11 cellular contexts compared by ENCODE assay signal in the genomic region with DNA sequence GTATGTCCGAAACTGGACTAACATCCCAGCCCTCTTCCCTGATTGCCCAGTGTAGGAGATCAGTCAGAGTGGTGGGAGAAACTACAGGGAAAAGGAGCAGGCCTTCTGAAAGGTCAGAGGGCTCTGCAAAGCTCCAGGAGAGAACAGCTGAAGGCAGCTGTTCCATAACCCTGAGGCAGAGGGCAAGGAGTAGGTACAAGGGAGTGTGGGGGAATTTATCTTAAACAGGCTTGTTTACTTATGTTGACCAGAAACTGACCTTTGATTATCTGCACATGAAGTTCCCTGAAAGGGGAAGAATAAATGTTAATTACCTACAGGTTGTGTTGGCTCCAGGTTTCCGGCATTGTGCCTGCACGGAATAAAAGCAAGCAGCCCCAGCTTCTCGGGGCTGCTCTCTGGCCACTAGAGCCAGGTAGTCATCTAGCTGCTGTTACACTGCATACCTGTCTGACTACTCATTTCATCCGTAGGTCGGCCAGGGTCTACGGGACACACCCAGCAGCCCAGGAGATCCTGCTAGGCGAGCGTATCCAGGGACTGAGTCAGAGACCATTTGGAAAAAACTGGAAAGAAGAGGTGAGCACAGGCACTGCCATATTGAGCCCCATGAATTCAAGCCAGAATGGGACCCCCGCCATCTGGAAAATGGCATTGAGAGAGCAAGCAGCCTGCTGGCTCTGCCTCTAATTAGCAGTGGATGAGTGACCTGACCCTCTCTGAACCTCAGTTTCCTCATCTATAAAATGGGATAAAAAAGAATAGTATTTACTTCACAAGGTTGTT. TPM values are rescaled to one million over a fixed set of nuclear protein-coding genes. Genes with fewer than 3 reads are reported as not detected.
DNase-seq lines count a peak whose midpoint lies in the region; ATAC-seq, FAIRE-seq and TF ChIP-seq lines count a peak whose summit lies in the region.
"Had no signal": no experiment of that assay in that cellular context is flagged by ENCODE, and none has a peak within 500 bp of the region (broad histone marks: within the 10 kb centered on the region; RNA-seq: fewer than 3 reads in every experiment).

No MANE protein-coding gene starts in this region.

- peak overlapping the region; percentile 53 for H3K4me2 ChIP-seq in HepG2 (ENCODE audit: low read depth, low read length)

- no peaks in the 10 kb centered on the region for H3K79me2 ChIP-seq in HepG2 (ENCODE audit: insufficient read depth, low read length)

- H3K27ac Mint-ChIP-seq in natural killer cell treated with Interleukin-12 subunit alpha and Interleukin-12 subunit beta and Interleukin-15 and Interleukin-18, amount 100 ng/mL, for 72 hours = no peak overlapping the region
- H3K27ac Mint-ChIP-seq: activated CD4-positive, alpha-beta memory T cell treated with anti-CD3 and anti-CD28 coated beads for 36 hours had no signal

- H3K4me1 ChIP-seq in HepG2 (ENCODE audit: insufficient read depth, low read length) = peaks cover 50% of the 10 kb centered on the region
- peaks cover 7 to 24% (median 19%) of the 10 kb centered on the region in 4 donors for H3K4me1 ChIP-seq in upper lobe of left lung

- TF ChIP-seq EP300 in HepG2 (IDR thresholded peaks at IDR 0.05; ENCODE audit: low read depth in 2 of 2, low read length in 2 of 2) = no peak
- TF ChIP-seq EP300 in HepG2 (CRISPR knock-in tag; IDR thresholded peaks at IDR 0.05; ENCODE audit: borderline replicate concordance) = no peak
- TF ChIP-seq EP300 in upper lobe of left lung (IDR thresholded peaks at IDR 0.05) = no peak

- WGBS in HepG2 (ENCODE audit: low lambda C conversion rate) = 41% methylated on average over 9 of the region's 10 CpGs
- WGBS in upper lobe of left lung, 2 donors = 59 to 68% methylated on average over 5 to 10 of the region's 10 CpGs

- H3K36me3 ChIP-seq in brain microvascular endothelial cell (replicated peaks) (no peaks in the 10 kb centered on the region), HepG2 (replicated peaks in 1 of 2; ENCODE audit: control insufficient read depth in 1 of 2, insufficient read depth in 2 of 2, low read length in 2 of 2) (no peaks in the 10 kb centered on the region; a peak in 1 of 5 replicates), upper lobe of left lung (no peaks in the 10 kb centered on the region)

- TF ChIP-seq CTCF in brain microvascular endothelial cell (IDR thresholded peaks at IDR 0.05; ENCODE audit: low read depth, low read length, missing control alignments) (no peak), HepG2 (CRISPR knock-in tag; IDR thresholded peaks at IDR 0.05) (no peak), upper lobe of left lung (IDR thresholded peaks at IDR 0.05) (no peak)

- H3K4me1 Mint-ChIP-seq in natural killer cell treated with Interleukin-12 subunit alpha and Interleukin-12 subunit beta and Interleukin-15 and Interleukin-18, amount 100 ng/mL, for 72 hours (ENCODE audit: low read depth in 2 of 2) = peaks cover 4% of the 10 kb centered on the region in 2 donors

- DNase-seq in DMS53 (lab: John Stamatoyannopoulos, UW) (peak; percentile 33), DMS53 treated with DMSO at 0.1 percent for 48 hours (lab: John Stamatoyannopoulos, UW; ENCODE audit: unreplicated experiment) (no peak), brain microvascular endothelial cell (peak; percentile 22), HepG2 (ENCODE audit: low spot score) (peak; percentile 50), upper lobe of left lung (peak in 1 of 2 donors; percentile 78), RPMI8226 (no peak), DMS114 treated with DMSO at 0.1 percent for 48 hours (lab: John Stamatoyannopoulos, UW; ENCODE audit: unreplicated experiment) (no peak)
- no peak for DNase-seq in natural killer cell treated with Interleukin-12 subunit alpha and Interleukin-12 subunit beta and Interleukin-15 and Interleukin-18, amount 100 ng/mL, for 72 hours (ENCODE audit: low spot score)
- DNase-seq: activated CD4-positive, alpha-beta memory T cell treated with anti-CD3 and anti-CD28 coated beads for 36 hours had no signal

- no peak overlapping the region for H2AFZ ChIP-seq in HepG2 (ENCODE audit: low read length)

- H3K27ac ChIP-seq in brain microvascular endothelial cell = no peak overlapping the region
- no peak overlapping the region for H3K27ac ChIP-seq in HepG2 (ENCODE audit: extremely low read length, insufficient read depth, low read length)
- peak overlapping the region; percentile 23 to 56 (median 34) for H3K27ac ChIP-seq in upper lobe of left lung
- H3K27ac ChIP-seq: 22Rv1 had no signal

- H3K27me3 ChIP-seq in brain microvascular endothelial cell (replicated peaks) (no peaks in the 10 kb centered on the region), HepG2 (ENCODE audit: control insufficient read depth in 1 of 2, insufficient read depth in 2 of 2, low read length in 2 of 2) (no peaks in the 10 kb centered on the region), upper lobe of left lung (no peaks in the 10 kb centered on the region)

- no peak overlapping the region for H3K9ac ChIP-seq in HepG2 (ENCODE audit: insufficient read depth, low read depth, low read length)

- TF ChIP-seq POLR2A in HepG2 (IDR thresholded peaks at IDR 0.05; ENCODE audit: insufficient read depth in 1 of 2, low read depth in 2 of 2, low read length in 2 of 2) (no peak), upper lobe of left lung (IDR thresholded peaks at IDR 0.05) (no peak)

- no peaks in the 10 kb centered on the region for H3K9me3 Mint-ChIP-seq in natural killer cell treated with Interleukin-12 subunit alpha and Interleukin-12 subunit beta and Interleukin-15 and Interleukin-18, amount 100 ng/mL, for 72 hours
- H3K9me3 Mint-ChIP-seq: activated CD4-positive, alpha-beta memory T cell treated with anti-CD3 and anti-CD28 coated beads for 36 hours had no signal

- no peaks in the 10 kb centered on the region for H3K9me3 ChIP-seq in HepG2 (ENCODE audit: low read length)
- no peaks in the 10 kb centered on the region for H3K9me3 ChIP-seq in upper lobe of left lung

- intact Hi-C loops in HepG2 (cut with micrococcal nuclease; ENCODE audit: unreplicated experiment) = loop anchor here (2.0 to 5.0 kb wide), 2 partner anchors 16 to 68 kb away; a partner anchor contains a TSS

- ATAC-seq in HepG2 (peak; percentile 47), upper lobe of left lung (ENCODE audit: low FRiP score in 2 of 2) (peak in 1 of 2 donors; percentile 68)
- ATAC-seq in natural killer cell treated with Interleukin-12 subunit alpha and Interleukin-12 subunit beta and Interleukin-15 and Interleukin-18, amount 100 ng/mL, for 72 hours = no peak

- no peaks in the 10 kb centered on the region for H4K20me1 ChIP-seq in HepG2 (ENCODE audit: insufficient read depth, low read length)

- no peaks in the 10 kb centered on the region for H3K27me3 Mint-ChIP-seq in natural killer cell treated with Interleukin-12 subunit alpha and Interleukin-12 subunit beta and Interleukin-15 and Interleukin-18, amount 100 ng/mL, for 72 hours
- H3K27me3 Mint-ChIP-seq: activated CD4-positive, alpha-beta memory T cell treated with anti-CD3 and anti-CD28 coated beads for 36 hours had no signal

- H3K36me3 Mint-ChIP-seq in natural killer cell treated with Interleukin-12 subunit alpha and Interleukin-12 subunit beta and Interleukin-15 and Interleukin-18, amount 100 ng/mL, for 72 hours = no peaks in the 10 kb centered on the region

- H3K4me3 ChIP-seq in brain microvascular endothelial cell (ENCODE audit: low read depth, low read length) = no peak overlapping the region
- H3K4me3 ChIP-seq in HepG2 (replicated peaks in 1 of 3; ENCODE audit: insufficient read depth in 1 of 3, low read depth in 2 of 3, low read length in 3 of 3) = no peak overlapping the region
- H3K4me3 ChIP-seq in upper lobe of left lung = no peak overlapping the region

- no peak for FAIRE-seq in HepG2 (lab: Jason Lieb, UNC)
- FAIRE-seq: islet of Langerhans had no signal

- no peak overlapping the region for H3K4me3 Mint-ChIP-seq in natural killer cell treated with Interleukin-12 subunit alpha and Interleukin-12 subunit beta and Interleukin-15 and Interleukin-18, amount 100 ng/mL, for 72 hours
- H3K4me3 Mint-ChIP-seq: activated CD4-positive, alpha-beta memory T cell treated with anti-CD3 and anti-CD28 coated beads for 36 hours had no signal

- CTCF ChIA-PET in HepG2 (lab: Yijun Ruan, JAX; ENCODE audit: low intra/inter-chr PET ratio, low total read pairs) = interaction anchor here (1.0 kb wide), 1 partner anchor 53 kb away, joined by 4 read pairs; no protein-coding TSS in a partner anchor

- in situ Hi-C loops in brain microvascular endothelial cell (cut with HindIII; ENCODE audit: low pct_ligation_motif_present, low sequenced_read_pairs) = loop anchor here (10.0 kb wide), 1 partner anchor 104 kb away; a partner anchor contains a TSS
- in situ Hi-C loops in HepG2 (cut with HindIII; ENCODE audit: extremely low pct_ligation_motif_present, low pct_unique_long_range_greater_than_20kb) = loop anchor here (10.0 kb wide), 1 partner anchor 274 kb away; a partner anchor contains a TSS

- no peak for TF ChIP-seq RAD21 in HepG2 (CRISPR knock-in tag; IDR thresholded peaks at IDR 0.05)

- no TSS peak for BruUV-seq in HepG2 (replicated peaks; lab: Mats Ljungman, UMichigan)

- POLR2A ChIA-PET in HepG2 (lab: Yijun Ruan, JAX) = interaction anchor here (0.9 to 1.1 kb wide), 2 partner anchors 15 to 107 kb away, joined by 3 to 6 read pairs; a partner anchor contains a TSS

RNA-seq across cellular contexts. Expression of a gene that starts 14.9 kb away (rescaled TPM):
- total RNA-seq in HepG2 (2016; rRNA removed; fragmentation: Illumina TruSeq; extraction: Trizol) = 6.0 and 13.2 TPM in 2 replicates
- total RNA-seq in HepG2 (2016; cell fraction: cytosol; rRNA removed; fragmentation: Illumina TruSeq; extraction: Trizol; ENCODE audit: low read depth) = 4.1 and 4.7 TPM in 2 replicates
- 6.2 and 13.0 TPM in 2 replicates for total RNA-seq in HepG2 (2016; cell fraction: insoluble cytoplasmic fraction; rRNA removed; fragmentation: Illumina TruSeq; extraction: Trizol)
- total RNA-seq in HepG2 (2016; cell fraction: membrane; rRNA removed; fragmentation: Illumina TruSeq; extraction: Trizol) = 10.2 and 10.4 TPM in 2 replicates
- total RNA-seq in HepG2 (2016; cell fraction: nucleus; rRNA removed; fragmentation: Illumina TruSeq; extraction: Trizol) = 8.2 and 9.4 TPM in 2 replicates
- polyA plus RNA-seq in HepG2 (2011; rRNA removed) = 16.6 and 20.2 TPM in 2 replicates
- polyA plus RNA-seq in HepG2 (2011; cell fraction: cytosol; rRNA removed) = 19.1 and 22.5 TPM in 2 replicates
- polyA plus RNA-seq in HepG2 (2011; cell fraction: nucleus; rRNA removed) = 17.0 and 18.5 TPM in 2 replicates
- polyA plus RNA-seq in HepG2 (2012) = 13.9 and 14.2 TPM in 2 replicates
- 2.4 TPM in 2 replicates for polyA plus RNA-seq in HepG2 (2016; cell fraction: cytosol; fragmentation: Illumina TruSeq; extraction: Trizol; ENCODE audit: low read depth)
- 4.5 and 5.3 TPM in 2 replicates for polyA plus RNA-seq in HepG2 (2016; cell fraction: insoluble cytoplasmic fraction; fragmentation: Illumina TruSeq; extraction: Trizol; ENCODE audit: low read depth)
- polyA plus RNA-seq in HepG2 (2016; cell fraction: membrane; fragmentation: Illumina TruSeq; extraction: Trizol; ENCODE audit: low read depth) = 5.2 and 5.6 TPM in 2 replicates
- polyA plus RNA-seq in HepG2 (2016; cell fraction: nucleus; fragmentation: Illumina TruSeq; extraction: Trizol; ENCODE audit: insufficient read depth, low read depth) = 19.6 and 20.2 TPM in 2 replicates
- polyA minus RNA-seq in HepG2 (2011; rRNA and poly(A)+ RNA removed; ENCODE audit: low replicate concordance) = 21.8 and 127 TPM in 2 replicates
- 28.0 and 29.7 TPM in 2 replicates for polyA minus RNA-seq in HepG2 (2011; cell fraction: cytosol; rRNA and poly(A)+ RNA removed)
- 6.8 and 10.7 TPM in 2 replicates for polyA minus RNA-seq in HepG2 (2011; cell fraction: nucleus; rRNA and poly(A)+ RNA removed)
- 1 to 10 TPM; 1.9 to 9.6 (median 7.0) TPM for total RNA-seq in upper lobe of left lung
- 1 to 10 TPM; 5.2 to 6.3 TPM for total RNA-seq in natural killer cell treated with Interleukin-12 subunit alpha and Interleukin-12 subunit beta and Interleukin-15 and Interleukin-18, amount 100 ng/mL, for 72 hours

RNA-seq across cellular contexts. Expression of a gene that starts 15.8 kb away (rescaled TPM):
- 409 and 618 TPM in 2 replicates for total RNA-seq in HepG2 (2016; rRNA removed; fragmentation: Illumina TruSeq; extraction: Trizol)
- total RNA-seq in HepG2 (2016; cell fraction: cytosol; rRNA removed; fragmentation: Illumina TruSeq; extraction: Trizol; ENCODE audit: low read depth) = 56.4 and 56.9 TPM in 2 replicates
- total RNA-seq in HepG2 (2016; cell fraction: insoluble cytoplasmic fraction; rRNA removed; fragmentation: Illumina TruSeq; extraction: Trizol) = 416 and 627 TPM in 2 replicates
- 77.5 and 91.5 TPM in 2 replicates for total RNA-seq in HepG2 (2016; cell fraction: membrane; rRNA removed; fragmentation: Illumina TruSeq; extraction: Trizol)
- 147 and 152 TPM in 2 replicates for total RNA-seq in HepG2 (2016; cell fraction: nucleus; rRNA removed; fragmentation: Illumina TruSeq; extraction: Trizol)
- polyA plus RNA-seq in HepG2 (2011; rRNA removed) = 27.3 and 45.9 TPM in 2 replicates
- 14.4 and 19.7 TPM in 2 replicates for polyA plus RNA-seq in HepG2 (2011; cell fraction: cytosol; rRNA removed)
- 19.5 and 20.7 TPM in 2 replicates for polyA plus RNA-seq in HepG2 (2011; cell fraction: nucleus; rRNA removed)
- 58.4 and 155 TPM in 2 replicates for polyA plus RNA-seq in HepG2 (2012)
- polyA plus RNA-seq in HepG2 (2016; cell fraction: cytosol; fragmentation: Illumina TruSeq; extraction: Trizol; ENCODE audit: low read depth) = 80.3 and 82.5 TPM in 2 replicates
- 774 and 823 TPM in 2 replicates for polyA plus RNA-seq in HepG2 (2016; cell fraction: insoluble cytoplasmic fraction; fragmentation: Illumina TruSeq; extraction: Trizol; ENCODE audit: low read depth)
- polyA plus RNA-seq in HepG2 (2016; cell fraction: membrane; fragmentation: Illumina TruSeq; extraction: Trizol; ENCODE audit: low read depth) = 86.8 and 89.3 TPM in 2 replicates
- 316 and 323 TPM in 2 replicates for polyA plus RNA-seq in HepG2 (2016; cell fraction: nucleus; fragmentation: Illumina TruSeq; extraction: Trizol; ENCODE audit: insufficient read depth, low read depth)
- 11.3 and 32.5 TPM in 2 replicates for polyA minus RNA-seq in HepG2 (2011; rRNA and poly(A)+ RNA removed; ENCODE audit: low replicate concordance)
- 18.3 and 20.7 TPM in 2 replicates for polyA minus RNA-seq in HepG2 (2011; cell fraction: cytosol; rRNA and poly(A)+ RNA removed)
- 22.0 and 32.7 TPM in 2 replicates for polyA minus RNA-seq in HepG2 (2011; cell fraction: nucleus; rRNA and poly(A)+ RNA removed)
- total RNA-seq in upper lobe of left lung = 100 to 1,000 TPM in 1 of 6 donors, 10 to 100 TPM in 5; 38.3 to 103 (median 52.2) TPM
- 100 to 1,000 TPM; 142 to 259 TPM for total RNA-seq in natural killer cell treated with Interleukin-12 subunit alpha and Interleukin-12 subunit beta and Interleukin-15 and Interleukin-18, amount 100 ng/mL, for 72 hours

RNA-seq across cellular contexts. Expression of a gene that starts 31.2 kb away (rescaled TPM):
- total RNA-seq in HepG2 (2016; rRNA removed; fragmentation: Illumina TruSeq; extraction: Trizol) (12.3 and 12.8 TPM in 2 replicates), upper lobe of left lung (1 to 10 TPM in 1 of 6 donors, under 1 TPM in 2, not detected in 3; 0.43 to 1.1 (median 0.74) TPM)
- total RNA-seq in HepG2 (2016; cell fraction: cytosol; rRNA removed; fragmentation: Illumina TruSeq; extraction: Trizol; ENCODE audit: low read depth) = 5.7 TPM in 2 replicates
- total RNA-seq in HepG2 (2016; cell fraction: insoluble cytoplasmic fraction; rRNA removed; fragmentation: Illumina TruSeq; extraction: Trizol) = 12.6 and 14.1 TPM in 2 replicates
- 10.9 and 11.6 TPM in 2 replicates for total RNA-seq in HepG2 (2016; cell fraction: membrane; rRNA removed; fragmentation: Illumina TruSeq; extraction: Trizol)
- total RNA-seq in HepG2 (2016; cell fraction: nucleus; rRNA removed; fragmentation: Illumina TruSeq; extraction: Trizol) = 10.2 and 12.0 TPM in 2 replicates
- 2.4 and 3.8 TPM in 2 replicates for polyA plus RNA-seq in HepG2 (2011; rRNA removed)
- 2.0 and 2.5 TPM in 2 replicates for polyA plus RNA-seq in HepG2 (2011; cell fraction: cytosol; rRNA removed)
- polyA plus RNA-seq in HepG2 (2011; cell fraction: nucleus; rRNA removed) = 2.3 TPM in 2 replicates
- polyA plus RNA-seq in HepG2 (2012) = 1.4 and 2.3 TPM in 2 replicates
- polyA plus RNA-seq in HepG2 (2016; cell fraction: cytosol; fragmentation: Illumina TruSeq; extraction: Trizol; ENCODE audit: low read depth) = 2.5 and 3.0 TPM in 2 replicates
- polyA plus RNA-seq in HepG2 (2016; cell fraction: insoluble cytoplasmic fraction; fragmentation: Illumina TruSeq; extraction: Trizol; ENCODE audit: low read depth) = 12.7 and 13.5 TPM in 2 replicates
- polyA plus RNA-seq in HepG2 (2016; cell fraction: membrane; fragmentation: Illumina TruSeq; extraction: Trizol; ENCODE audit: low read depth) = 4.7 and 4.8 TPM in 2 replicates
- polyA plus RNA-seq in HepG2 (2016; cell fraction: nucleus; fragmentation: Illumina TruSeq; extraction: Trizol; ENCODE audit: insufficient read depth, low read depth) = 7.1 and 8.3 TPM in 2 replicates
- 4.6 and 20.8 TPM in 2 replicates for polyA minus RNA-seq in HepG2 (2011; rRNA and poly(A)+ RNA removed; ENCODE audit: low replicate concordance)
- 2.7 and 3.9 TPM in 2 replicates for polyA minus RNA-seq in HepG2 (2011; cell fraction: cytosol; rRNA and poly(A)+ RNA removed)
- 5.7 and 7.3 TPM in 2 replicates for polyA minus RNA-seq in HepG2 (2011; cell fraction: nucleus; rRNA and poly(A)+ RNA removed)
- total RNA-seq in natural killer cell treated with Interleukin-12 subunit alpha and Interleukin-12 subunit beta and Interleukin-15 and Interleukin-18, amount 100 ng/mL, for 72 hours = 10 to 100 TPM in 1 of 2 donors, 1 to 10 TPM in 1; 4.2 to 15.1 TPM

Comparison
In these comparisons a context has a peak if more than half of its experiments do, and no peak if none do; other contexts are left out.
1. DNase-seq: peak in DMS53 (single experiment), brain microvascular endothelial cell (single experiment) and HepG2 (single experiment); none in DMS53 treated with DMSO at 0.1 percent for 48 hours (single experiment), natural killer cell treated with Interleukin-12 subunit alpha and Interleukin-12 subunit beta and Interleukin-15 and Interleukin-18, amount 100 ng/mL, for 72 hours (single experiment), RPMI8226 (single experiment) and DMS114 treated with DMSO at 0.1 percent for 48 hours (single experiment).
2. H3K27ac ChIP-seq: peak in upper lobe of left lung (4 of 4); none in brain microvascular endothelial cell (single experiment) and HepG2 (single experiment).